ENCODE assay signal across 1 cellular context in the genomic region with DNA sequence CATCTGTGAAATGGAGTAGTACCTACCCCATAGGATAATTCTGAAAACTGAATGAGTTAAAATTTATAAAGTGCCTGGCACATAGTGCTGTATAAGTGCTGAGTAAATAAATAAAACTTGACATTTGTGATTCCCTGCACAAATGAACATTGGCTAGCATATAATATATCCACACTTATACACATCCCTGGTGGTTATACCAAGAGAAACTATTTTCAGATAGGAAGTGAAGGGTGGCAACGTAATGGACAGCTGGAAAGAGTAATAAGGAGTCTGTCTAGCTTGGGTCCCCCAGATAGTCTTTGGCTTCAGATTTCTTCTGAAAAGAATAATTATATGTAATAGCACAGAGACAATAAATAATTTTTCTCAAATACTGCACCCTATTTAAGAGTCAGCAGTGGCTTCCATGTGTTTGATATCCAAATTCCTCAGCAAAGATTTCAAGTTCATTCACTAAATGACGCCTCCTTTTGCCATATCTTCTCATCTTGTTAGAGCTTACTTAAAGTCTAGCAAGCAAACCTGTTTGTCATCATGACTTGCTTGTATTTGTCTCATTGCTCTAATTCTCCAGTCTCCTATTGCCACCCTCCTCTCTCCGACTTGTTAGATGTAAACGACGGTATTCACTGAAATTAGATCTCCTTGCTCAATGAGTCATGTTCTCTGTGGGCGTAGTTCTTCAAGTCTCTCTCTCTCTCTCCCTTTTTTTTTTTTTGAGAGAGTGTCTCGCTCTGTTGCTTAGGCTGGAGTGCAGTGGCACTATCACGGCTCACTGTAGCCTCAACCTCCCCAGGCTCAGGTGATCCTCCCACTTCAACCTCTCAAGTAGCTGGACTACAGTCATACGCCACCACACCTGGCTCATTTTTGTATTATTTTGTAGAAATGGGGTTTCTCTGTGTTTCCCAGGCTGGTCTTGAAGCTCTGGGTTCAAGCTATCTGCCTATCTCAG.
TF ChIP-seq lines count a peak whose summit lies in the region.

No MANE protein-coding gene starts in this region.

TF ChIP-seq in K562, 482 proteins besides CTCF, POLR2A, EP300 and RAD21 (continues in another document):
- TF ChIP-seq GATAD2B (IDR thresholded peaks at IDR 0.05; ENCODE audit: borderline replicate concordance) (peak; percentile 35), SETDB1 (IDR thresholded peaks at IDR 0.05; ENCODE audit: low read length) (no peak), NFRKB (IDR thresholded peaks at IDR 0.05; ENCODE audit: low read depth) (peak; percentile 25; the same call in 1 of the 2 replicates), SP1 (CRISPR knock-in tag; IDR thresholded peaks at IDR 0.05) (peak; percentile 82), SIN3B (IDR thresholded peaks at IDR 0.05; ENCODE audit: low read depth) (peak; percentile 18; the same call in 1 of the 2 replicates), ZFP36 (IDR thresholded peaks at IDR 0.05; ENCODE audit: low read depth, low read length, partially characterized antibody) (peak; percentile 3), SLC30A9 (CRISPR knock-in tag; IDR thresholded peaks at IDR 0.05) (no peak), POLR2B (IDR thresholded peaks at IDR 0.05; ENCODE audit: low read depth, partially characterized antibody) (peak; percentile 64), FOXJ3 (CRISPR knock-in tag; IDR thresholded peaks at IDR 0.05) (no peak), RBM22 (IDR thresholded peaks at IDR 0.05; ENCODE audit: low read depth, low read length, poor library complexity, severe bottlenecking) (no peak), DPF2 (IDR thresholded peaks at IDR 0.05) (peak; percentile 99), FOXK2 (conservative IDR thresholded peaks at IDR 0.05 in 1 of 2, IDR thresholded peaks at IDR 0.05 in 1 of 2; ENCODE audit: low read depth in 2 of 2) (peak; percentile 86 to 90), MTA3 (IDR thresholded peaks at IDR 0.05; ENCODE audit: borderline replicate concordance) (peak; percentile 65; the same call in 1 of the 2 replicates), GABPB2 (CRISPR knock-in tag; conservative IDR thresholded peaks at IDR 0.05) (no peak), NR2C2 (CRISPR knock-in tag; IDR thresholded peaks at IDR 0.05) (no peak), NR2C2 (tag; IDR thresholded peaks at IDR 0.05) (peak; percentile 51; the same call in 1 of the 2 replicates), NCOR1 (IDR thresholded peaks at IDR 0.05) (peak; percentile 56), CSDE1 (IDR thresholded peaks at IDR 0.05) (no peak), ZNF766 (CRISPR knock-in tag; conservative IDR thresholded peaks at IDR 0.05) (0 out of 2 replicates have a peak, but pooled peaks have one; percentile 28), CCNT2 (IDR thresholded peaks at IDR 0.05; ENCODE audit: borderline replicate concordance, extremely low read depth, insufficient read length, low read depth, low read length) (no peak), FOSL1 (tag; conservative IDR thresholded peaks at IDR 0.05) (peak; percentile 98), LEF1 (IDR thresholded peaks at IDR 0.05) (peak; percentile 85), EHMT2 (IDR thresholded peaks at IDR 0.05) (peak; percentile 63; the same call in 1 of the 2 replicates), SRSF7 (optimal IDR thresholded peaks at IDR 0.05; ENCODE audit: low read depth, low read length) (no peak), SMARCA4 (IDR thresholded peaks at IDR 0.05) (peak; percentile 98), SP2 (IDR thresholded peaks at IDR 0.05; ENCODE audit: extremely low read depth, low read depth, low read length, poor library complexity, severe bottlenecking) (no peak), FOXP1 (CRISPR knock-in tag; IDR thresholded peaks at IDR 0.05) (no peak), ZNF507 (tag; conservative IDR thresholded peaks at IDR 0.05) (no peak), TOE1 (IDR thresholded peaks at IDR 0.05; ENCODE audit: borderline replicate concordance) (no peak), TOE1 (CRISPR knock-in tag; IDR thresholded peaks at IDR 0.05; ENCODE audit: borderline replicate concordance, low read depth) (no peak), DNMT1 (IDR thresholded peaks at IDR 0.05) (no peak), ARID2 (IDR thresholded peaks at IDR 0.05) (no peak), HLTF (IDR thresholded peaks at IDR 0.05) (peak; percentile 75; the same call in 1 of the 2 replicates), NR4A1 (CRISPR knock-in tag; IDR thresholded peaks at IDR 0.05) (no peak), NR4A1 (tag; IDR thresholded peaks at IDR 0.05) (no peak), KLF13 (tag; IDR thresholded peaks at IDR 0.05; ENCODE audit: borderline replicate concordance, low read depth) (peak; percentile 89), SUPT5H (IDR thresholded peaks at IDR 0.05) (0 out of 2 replicates have a peak, but pooled peaks have one; percentile 46), HDAC3 (IDR thresholded peaks at IDR 0.05; ENCODE audit: borderline replicate concordance, partially characterized antibody) (peak; percentile 68), CBX2 (IDR thresholded peaks at IDR 0.05; ENCODE audit: insufficient read depth, low read length, poor library complexity, severe bottlenecking) (no peak), BACH1 (tag; IDR thresholded peaks at IDR 0.05) (peak; percentile 43; the same call in 1 of the 2 replicates), NR1H2 (CRISPR knock-in tag; IDR thresholded peaks at IDR 0.05) (no peak), ZNF57 (CRISPR knock-in tag; IDR thresholded peaks at IDR 0.05) (no peak), CREM (IDR thresholded peaks at IDR 0.05; ENCODE audit: low read depth) (peak; percentile 37), ZNF316 (IDR thresholded peaks at IDR 0.05) (peak; percentile 98), SMAD4 (CRISPR knock-in tag; conservative IDR thresholded peaks at IDR 0.05) (0 out of 2 replicates have a peak, but pooled peaks have one; percentile 54), RAD51 (IDR thresholded peaks at IDR 0.05; ENCODE audit: borderline replicate concordance, low read depth) (peak; percentile 21; the same call in 1 of the 2 replicates), ZNF75A (CRISPR knock-in tag; IDR thresholded peaks at IDR 0.05) (no peak), ZNF764 (CRISPR knock-in tag; IDR thresholded peaks at IDR 0.05; ENCODE audit: low read depth) (no peak), NCOA2 (IDR thresholded peaks at IDR 0.05; ENCODE audit: partially characterized antibody in 2 of 2) (no peak), KAT2B (IDR thresholded peaks at IDR 0.05; ENCODE audit: low read depth, low read length) (no peak), GATA2 (CRISPR knock-in tag; IDR thresholded peaks at IDR 0.05) (peak; percentile 95), STAT5B (CRISPR knock-in tag; IDR thresholded peaks at IDR 0.05) (peak; percentile 34; the same call in 1 of the 2 replicates), HDGF (IDR thresholded peaks at IDR 0.05) (no peak), HDAC1 (IDR thresholded peaks at IDR 0.05) (peak in 1 of 2 experiments; percentile 84; a peak in 2 of 4 replicates), ETV5 (CRISPR knock-in tag; IDR thresholded peaks at IDR 0.05; ENCODE audit: low read depth) (no peak), ZNF324 (CRISPR knock-in tag; IDR thresholded peaks at IDR 0.05) (no peak), GABPB1 (CRISPR knock-in tag; IDR thresholded peaks at IDR 0.05) (peak; percentile 29; the same call in 1 of the 2 replicates), ZNF717 (CRISPR knock-in tag; IDR thresholded peaks at IDR 0.05) (no peak), ZFP1 (CRISPR knock-in tag; IDR thresholded peaks at IDR 0.05) (no peak), CAMTA2 (CRISPR knock-in tag; conservative IDR thresholded peaks at IDR 0.05) (no peak)
- TF ChIP-seq, protein P1, sequence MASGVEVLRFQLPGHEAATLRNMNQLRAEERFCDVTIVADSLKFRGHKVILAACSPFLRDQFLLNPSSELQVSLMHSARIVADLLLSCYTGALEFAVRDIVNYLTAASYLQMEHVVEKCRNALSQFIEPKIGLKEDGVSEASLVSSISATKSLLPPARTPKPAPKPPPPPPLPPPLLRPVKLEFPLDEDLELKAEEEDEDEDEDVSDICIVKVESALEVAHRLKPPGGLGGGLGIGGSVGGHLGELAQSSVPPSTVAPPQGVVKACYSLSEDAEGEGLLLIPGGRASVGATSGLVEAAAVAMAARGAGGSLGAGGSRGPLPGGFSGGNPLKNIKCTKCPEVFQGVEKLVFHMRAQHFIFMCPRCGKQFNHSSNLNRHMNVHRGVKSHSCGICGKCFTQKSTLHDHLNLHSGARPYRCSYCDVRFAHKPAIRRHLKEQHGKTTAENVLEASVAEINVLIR (CRISPR knock-in tag; IDR thresholded peaks at IDR 0.05): no peak
- TF ChIP-seq, protein P2, sequence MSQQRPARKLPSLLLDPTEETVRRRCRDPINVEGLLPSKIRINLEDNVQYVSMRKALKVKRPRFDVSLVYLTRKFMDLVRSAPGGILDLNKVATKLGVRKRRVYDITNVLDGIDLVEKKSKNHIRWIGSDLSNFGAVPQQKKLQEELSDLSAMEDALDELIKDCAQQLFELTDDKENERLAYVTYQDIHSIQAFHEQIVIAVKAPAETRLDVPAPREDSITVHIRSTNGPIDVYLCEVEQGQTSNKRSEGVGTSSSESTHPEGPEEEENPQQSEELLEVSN (IDR thresholded peaks at IDR 0.05; ENCODE audit: borderline replicate concordance in 1 of 2, extremely low read depth in 1 of 2, insufficient read depth in 1 of 2, insufficient read length in 1 of 2, low read depth in 1 of 2, low read length in 1 of 2, poor library complexity in 1 of 2, severe bottlenecking in 1 of 2): no peak
- TF ChIP-seq, protein P3, sequence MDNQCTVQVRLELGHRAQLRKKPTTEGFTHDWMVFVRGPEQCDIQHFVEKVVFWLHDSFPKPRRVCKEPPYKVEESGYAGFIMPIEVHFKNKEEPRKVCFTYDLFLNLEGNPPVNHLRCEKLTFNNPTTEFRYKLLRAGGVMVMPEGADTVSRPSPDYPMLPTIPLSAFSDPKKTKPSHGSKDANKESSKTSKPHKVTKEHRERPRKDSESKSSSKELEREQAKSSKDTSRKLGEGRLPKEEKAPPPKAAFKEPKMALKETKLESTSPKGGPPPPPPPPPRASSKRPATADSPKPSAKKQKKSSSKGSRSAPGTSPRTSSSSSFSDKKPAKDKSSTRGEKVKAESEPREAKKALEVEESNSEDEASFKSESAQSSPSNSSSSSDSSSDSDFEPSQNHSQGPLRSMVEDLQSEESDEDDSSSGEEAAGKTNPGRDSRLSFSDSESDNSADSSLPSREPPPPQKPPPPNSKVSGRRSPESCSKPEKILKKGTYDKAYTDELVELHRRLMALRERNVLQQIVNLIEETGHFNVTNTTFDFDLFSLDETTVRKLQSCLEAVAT (IDR thresholded peaks at IDR 0.05): peak; percentile 12 to 75; a peak in 2 of 4 replicates
- TF ChIP-seq, protein P4, sequence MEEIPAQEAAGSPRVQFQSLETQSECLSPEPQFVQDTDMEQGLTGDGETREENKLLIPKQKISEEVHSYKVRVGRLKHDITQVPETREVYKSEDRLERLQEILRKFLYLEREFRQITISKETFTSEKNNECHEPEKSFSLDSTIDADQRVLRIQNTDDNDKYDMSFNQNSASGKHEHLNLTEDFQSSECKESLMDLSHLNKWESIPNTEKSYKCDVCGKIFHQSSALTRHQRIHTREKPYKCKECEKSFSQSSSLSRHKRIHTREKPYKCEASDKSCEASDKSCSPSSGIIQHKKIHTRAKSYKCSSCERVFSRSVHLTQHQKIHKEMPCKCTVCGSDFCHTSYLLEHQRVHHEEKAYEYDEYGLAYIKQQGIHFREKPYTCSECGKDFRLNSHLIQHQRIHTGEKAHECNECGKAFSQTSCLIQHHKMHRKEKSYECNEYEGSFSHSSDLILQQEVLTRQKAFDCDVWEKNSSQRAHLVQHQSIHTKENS (CRISPR knock-in tag; IDR thresholded peaks at IDR 0.05): no peak
- TF ChIP-seq, protein P5, sequence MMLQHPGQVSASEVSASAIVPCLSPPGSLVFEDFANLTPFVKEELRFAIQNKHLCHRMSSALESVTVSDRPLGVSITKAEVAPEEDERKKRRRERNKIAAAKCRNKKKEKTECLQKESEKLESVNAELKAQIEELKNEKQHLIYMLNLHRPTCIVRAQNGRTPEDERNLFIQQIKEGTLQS (IDR thresholded peaks at IDR 0.05): peak; percentile 98
- TF ChIP-seq, protein P5 (CRISPR knock-in tag; conservative IDR thresholded peaks at IDR 0.05): peak; percentile 89
- TF ChIP-seq, protein P6, sequence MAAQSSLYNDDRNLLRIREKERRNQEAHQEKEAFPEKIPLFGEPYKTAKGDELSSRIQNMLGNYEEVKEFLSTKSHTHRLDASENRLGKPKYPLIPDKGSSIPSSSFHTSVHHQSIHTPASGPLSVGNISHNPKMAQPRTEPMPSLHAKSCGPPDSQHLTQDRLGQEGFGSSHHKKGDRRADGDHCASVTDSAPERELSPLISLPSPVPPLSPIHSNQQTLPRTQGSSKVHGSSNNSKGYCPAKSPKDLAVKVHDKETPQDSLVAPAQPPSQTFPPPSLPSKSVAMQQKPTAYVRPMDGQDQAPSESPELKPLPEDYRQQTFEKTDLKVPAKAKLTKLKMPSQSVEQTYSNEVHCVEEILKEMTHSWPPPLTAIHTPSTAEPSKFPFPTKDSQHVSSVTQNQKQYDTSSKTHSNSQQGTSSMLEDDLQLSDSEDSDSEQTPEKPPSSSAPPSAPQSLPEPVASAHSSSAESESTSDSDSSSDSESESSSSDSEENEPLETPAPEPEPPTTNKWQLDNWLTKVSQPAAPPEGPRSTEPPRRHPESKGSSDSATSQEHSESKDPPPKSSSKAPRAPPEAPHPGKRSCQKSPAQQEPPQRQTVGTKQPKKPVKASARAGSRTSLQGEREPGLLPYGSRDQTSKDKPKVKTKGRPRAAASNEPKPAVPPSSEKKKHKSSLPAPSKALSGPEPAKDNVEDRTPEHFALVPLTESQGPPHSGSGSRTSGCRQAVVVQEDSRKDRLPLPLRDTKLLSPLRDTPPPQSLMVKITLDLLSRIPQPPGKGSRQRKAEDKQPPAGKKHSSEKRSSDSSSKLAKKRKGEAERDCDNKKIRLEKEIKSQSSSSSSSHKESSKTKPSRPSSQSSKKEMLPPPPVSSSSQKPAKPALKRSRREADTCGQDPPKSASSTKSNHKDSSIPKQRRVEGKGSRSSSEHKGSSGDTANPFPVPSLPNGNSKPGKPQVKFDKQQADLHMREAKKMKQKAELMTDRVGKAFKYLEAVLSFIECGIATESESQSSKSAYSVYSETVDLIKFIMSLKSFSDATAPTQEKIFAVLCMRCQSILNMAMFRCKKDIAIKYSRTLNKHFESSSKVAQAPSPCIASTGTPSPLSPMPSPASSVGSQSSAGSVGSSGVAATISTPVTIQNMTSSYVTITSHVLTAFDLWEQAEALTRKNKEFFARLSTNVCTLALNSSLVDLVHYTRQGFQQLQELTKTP (IDR thresholded peaks at IDR 0.05; ENCODE audit: low read depth in 1 of 2, partially characterized antibody in 2 of 2): peak in 1 of 2 experiments; percentile 92
- TF ChIP-seq, protein P7, sequence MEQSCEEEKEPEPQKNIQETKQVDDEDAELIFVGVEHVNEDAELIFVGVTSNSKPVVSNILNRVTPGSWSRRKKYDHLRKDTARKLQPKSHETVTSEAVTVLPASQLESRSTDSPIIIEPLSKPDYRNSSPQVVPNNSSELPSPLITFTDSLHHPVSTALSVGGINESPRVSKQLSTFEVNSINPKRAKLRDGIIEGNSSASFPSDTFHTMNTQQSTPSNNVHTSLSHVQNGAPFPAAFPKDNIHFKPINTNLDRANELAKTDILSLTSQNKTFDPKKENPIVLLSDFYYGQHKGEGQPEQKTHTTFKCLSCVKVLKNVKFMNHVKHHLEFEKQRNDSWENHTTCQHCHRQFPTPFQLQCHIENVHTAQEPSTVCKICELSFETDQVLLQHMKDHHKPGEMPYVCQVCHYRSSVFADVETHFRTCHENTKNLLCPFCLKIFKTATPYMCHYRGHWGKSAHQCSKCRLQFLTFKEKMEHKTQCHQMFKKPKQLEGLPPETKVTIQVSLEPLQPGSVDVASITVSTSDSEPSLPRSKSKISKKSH (CRISPR knock-in tag; IDR thresholded peaks at IDR 0.05): no peak
